ENCODE assay signal across 29 cellular contexts in the genomic region with DNA sequence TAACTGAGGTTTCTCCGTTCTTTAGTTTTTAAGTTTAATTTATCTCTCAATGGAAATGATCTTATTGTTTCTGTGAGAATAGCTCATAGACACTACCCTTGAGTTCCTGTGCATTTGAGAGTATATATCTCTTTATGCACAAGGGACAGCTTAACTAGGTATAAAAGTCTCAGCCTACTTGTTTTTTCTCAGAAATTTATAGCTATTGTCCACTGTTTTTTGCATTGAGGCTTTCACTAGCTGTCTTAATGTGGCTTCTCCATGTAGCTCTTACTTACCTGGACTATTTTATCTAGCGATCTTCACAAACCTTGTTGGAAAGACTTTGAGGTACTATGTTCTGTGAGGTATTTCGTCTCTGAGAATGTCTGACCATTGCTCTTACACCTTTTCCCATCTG.
"Had no signal": no experiment of that assay in that cellular context is flagged by ENCODE, and none has a peak within 500 bp of the region (broad histone marks: within the 10 kb centered on the region; RNA-seq: fewer than 3 reads in every experiment).

No MANE protein-coding gene starts in this region.

- H3K4me3 ChIP-seq: stomach, suprapubic skin, testis, thoracic aorta, thyroid gland, tibial artery, tibial nerve, transverse colon, upper lobe of left lung, upper lobe of right lung, uterus, vagina had no signal

- H3K4me1 Mint-ChIP-seq: stimulated activated effector memory CD8-positive, alpha-beta T cell treated with anti-CD3 and anti-CD28 coated beads, Interleukin-12 subunit alpha, Interleukin-12 subunit beta, amount 100 ng/mL, for 72 hours; stimulated activated memory B cell treated with anti-CD40 and anti-IgM and Interleukin-4, amounts not matched to agents 10 μg/mL and 1 μg/mL and 100 μg/mL, for 72 hours; stimulated activated naive B cell treated with anti-CD40 and anti-IgM and Interleukin-4, amounts not matched to agents 10 μg/mL and 1 μg/mL and 100 μg/mL, for 72 hours; stimulated activated naive CD8-positive, alpha-beta T cell treated with anti-CD3 and anti-CD28 coated beads, Interleukin-15, amount 100 ng/mL, for 72 hours had no signal

- H3K36me3 ChIP-seq: suprapubic skin, thoracic aorta, thyroid gland, transverse colon, upper lobe of left lung, upper lobe of right lung, uterus, vagina had no signal

- H3K36me3 Mint-ChIP-seq: stimulated activated effector memory CD8-positive, alpha-beta T cell treated with anti-CD3 and anti-CD28 coated beads, Interleukin-12 subunit alpha, Interleukin-12 subunit beta, amount 100 ng/mL, for 72 hours; stimulated activated memory B cell treated with anti-CD40 and anti-IgM and Interleukin-4, amounts not matched to agents 10 μg/mL and 1 μg/mL and 100 μg/mL, for 72 hours; type B pancreatic cell had no signal

- H3K27me3 ChIP-seq: testis, thyroid gland, tibial artery, tibial nerve, transverse colon, upper lobe of left lung, upper lobe of right lung, uterus, vagina had no signal

- H3K27ac Mint-ChIP-seq: stimulated activated effector memory CD8-positive, alpha-beta T cell treated with anti-CD3 and anti-CD28 coated beads, Interleukin-12 subunit alpha, Interleukin-12 subunit beta, amount 100 ng/mL, for 72 hours; stimulated activated memory B cell treated with anti-CD40 and anti-IgM and Interleukin-4, amounts not matched to agents 10 μg/mL and 1 μg/mL and 100 μg/mL, for 72 hours; stimulated activated naive B cell treated with anti-CD40 and anti-IgM and Interleukin-4, amounts not matched to agents 10 μg/mL and 1 μg/mL and 100 μg/mL, for 72 hours; stimulated activated naive CD8-positive, alpha-beta T cell treated with anti-CD3 and anti-CD28 coated beads, Interleukin-15, amount 100 ng/mL, for 72 hours; stimulated activated naive CD8-positive, alpha-beta T cell treated with anti-CD3 and anti-CD28 coated beads, Interleukin-15, Interleukin-2, amounts not matched to agents 100 ng/mL and 50 ng/mL, for 24 hours; type B pancreatic cell had no signal

- H3K9me3 ChIP-seq: suprapubic skin, testis, thoracic aorta, thyroid gland, tibial artery, transverse colon, upper lobe of left lung, upper lobe of right lung, uterus, vagina had no signal

- H3K4me3 Mint-ChIP-seq: stimulated activated effector memory CD8-positive, alpha-beta T cell treated with anti-CD3 and anti-CD28 coated beads, Interleukin-12 subunit alpha, Interleukin-12 subunit beta, amount 100 ng/mL, for 72 hours; stimulated activated memory B cell treated with anti-CD40 and anti-IgM and Interleukin-4, amounts not matched to agents 10 μg/mL and 1 μg/mL and 100 μg/mL, for 72 hours; stimulated activated naive B cell treated with anti-CD40 and anti-IgM and Interleukin-4, amounts not matched to agents 10 μg/mL and 1 μg/mL and 100 μg/mL, for 72 hours; stimulated activated naive CD8-positive, alpha-beta T cell treated with anti-CD3 and anti-CD28 coated beads, Interleukin-15, amount 100 ng/mL, for 72 hours; stimulated activated naive CD8-positive, alpha-beta T cell treated with anti-CD3 and anti-CD28 coated beads, Interleukin-15, Interleukin-2, amounts not matched to agents 100 ng/mL and 50 ng/mL, for 24 hours; type B pancreatic cell had no signal

- DNase-seq: stimulated activated CD4-positive, alpha-beta T cell treated with anti-CD3 and anti-CD28 coated beads, Interleukin-2, amount 100 ng/mL, for 48 hours; stimulated activated CD4-positive, alpha-beta T cell treated with anti-CD3 and anti-CD28 coated beads, Interleukin-4, amount 100 ng/mL, for 1 hour; stimulated activated CD4-positive, alpha-beta T cell treated with anti-CD3 and anti-CD28 coated beads, Interleukin-4, amount 100 ng/mL, for 24 hours; stimulated activated CD4-positive, alpha-beta T cell treated with anti-CD3 and anti-CD28 coated beads, Interleukin-4, amount 100 ng/mL, for 4 hours; stimulated activated CD8-positive, alpha-beta memory T cell treated with anti-CD3 and anti-CD28 coated beads, Interleukin-4, amount 100 ng/mL, for 48 hours; stimulated activated naive B cell treated with anti-CD40 and anti-IgM and Interleukin-4, amounts not matched to agents 10 μg/mL and 1 μg/mL and 100 μg/mL, for 72 hours; stimulated activated naive CD4-positive, alpha-beta T cell; stimulated activated naive CD4-positive, alpha-beta T cell treated with Interleukin-2 at 50 U/mL for 16 hours; stimulated activated naive CD8-positive, alpha-beta T cell treated with anti-CD3 and anti-CD28 coated beads, Interleukin-15, amount 100 ng/mL, for 72 hours; stimulated activated naive CD8-positive, alpha-beta T cell treated with anti-CD3 and anti-CD28 coated beads, Interleukin-15, Interleukin-2, amounts not matched to agents 100 U/mL and 50 U/mL, for 24 hours; stomach; substantia nigra; testis; thyroid gland; tibial artery; transverse colon; trophoblast cell; upper lobe of left lung; upper lobe of right lung; uterus had no signal

- H3K27ac ChIP-seq: stomach, suprapubic skin, testis, thoracic aorta, thyroid gland, tibial artery, tibial nerve, transverse colon, upper lobe of left lung, upper lobe of right lung, uterus, vagina had no signal

- H3K27me3 Mint-ChIP-seq: stimulated activated memory B cell treated with anti-CD40 and anti-IgM and Interleukin-4, amounts not matched to agents 10 μg/mL and 1 μg/mL and 100 μg/mL, for 72 hours; stimulated activated naive CD8-positive, alpha-beta T cell treated with anti-CD3 and anti-CD28 coated beads, Interleukin-15, amount 100 ng/mL, for 72 hours had no signal

- ATAC-seq: stimulated activated effector memory CD8-positive, alpha-beta T cell treated with anti-CD3 and anti-CD28 coated beads, Interleukin-12 subunit alpha, Interleukin-12 subunit beta, amount 100 ng/mL, for 72 hours; stimulated activated memory B cell treated with anti-CD40 and anti-IgM and Interleukin-4, amounts not matched to agents 10 μg/mL and 1 μg/mL and 100 μg/mL, for 72 hours; stimulated activated naive B cell treated with anti-CD40 and anti-IgM and Interleukin-4, amounts not matched to agents 10 μg/mL and 1 μg/mL and 100 μg/mL, for 72 hours; stimulated activated naive CD8-positive, alpha-beta T cell treated with anti-CD3 and anti-CD28 coated beads, Interleukin-15, amount 100 ng/mL, for 72 hours; stimulated activated naive CD8-positive, alpha-beta T cell treated with anti-CD3 and anti-CD28 coated beads, Interleukin-15, Interleukin-2, amounts not matched to agents 100 U/mL and 50 U/mL, for 24 hours; upper lobe of right lung had no signal

- H3K4me1 ChIP-seq: stomach, suprapubic skin, testis, thyroid gland, tibial artery, transverse colon, upper lobe of left lung, upper lobe of right lung, uterus, vagina had no signal

- FAIRE-seq: urothelium cell line had no signal

- H3K9me3 Mint-ChIP-seq: stimulated activated effector memory CD8-positive, alpha-beta T cell treated with anti-CD3 and anti-CD28 coated beads, Interleukin-12 subunit alpha, Interleukin-12 subunit beta, amount 100 ng/mL, for 72 hours had no signal
